In the genomic region with DNA sequence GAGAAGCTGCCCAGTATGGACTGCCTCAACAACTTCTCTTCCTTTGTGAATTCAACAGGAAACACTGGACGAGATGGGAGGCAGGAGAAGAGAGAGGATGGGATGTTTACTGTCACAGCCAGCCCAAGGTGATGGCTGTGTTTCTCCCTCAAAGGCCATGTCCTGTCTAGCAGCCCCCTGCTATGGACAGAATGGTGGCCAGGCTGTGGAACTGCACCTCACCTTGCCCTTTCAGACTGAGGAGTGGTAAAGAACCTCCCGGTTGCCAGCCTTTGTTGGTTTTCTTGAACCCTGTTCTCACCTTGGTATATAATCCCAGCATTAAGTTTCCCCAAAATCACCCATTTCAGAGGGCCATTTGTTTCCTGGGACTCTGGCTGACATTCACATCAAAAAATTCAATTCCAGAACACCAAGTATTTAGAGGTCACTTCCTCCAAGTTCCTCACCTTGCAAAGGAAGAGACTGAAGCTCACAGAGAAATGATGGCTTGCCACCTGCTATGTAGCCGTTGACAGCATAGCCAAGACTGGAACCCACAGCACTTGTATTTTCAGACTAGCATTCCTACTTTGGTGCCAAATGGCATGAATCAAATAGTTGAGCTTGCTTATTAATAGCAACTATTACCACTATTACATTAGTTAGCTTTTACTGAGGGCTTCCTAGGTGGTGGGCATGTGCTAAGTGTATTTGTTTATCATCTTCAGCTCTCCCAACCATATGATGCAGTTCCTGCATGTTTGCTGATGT, we compare ENCODE assay signal across 17 cellular contexts.
"Had no signal": no experiment of that assay in that cellular context is flagged by ENCODE, and none has a peak within 500 bp of the region (broad histone marks: within the 10 kb centered on the region; RNA-seq: fewer than 3 reads in every experiment).

No MANE protein-coding gene starts in this region.

- H3K27ac ChIP-seq: ascending aorta, lower lobe of right lung, sigmoid colon had no signal

- ATAC-seq: activated CD4-positive, alpha-beta T cell treated with anti-CD3 and anti-CD28 coated beads for 36 hours; activated CD8-positive, alpha-beta T cell treated with anti-CD3 and anti-CD28 coated beads for 36 hours; activated naive CD8-positive, alpha-beta T cell treated with anti-CD3 and anti-CD28 coated beads, Interleukin-2, amount 50 U/mL, for 24 hours; effector memory CD8-positive, alpha-beta T cell; left cardiac atrium; lower lobe of right lung; mucosa of descending colon had no signal

- H3K36me3 ChIP-seq: ascending aorta, lower lobe of right lung, sigmoid colon had no signal

- H3K27me3 ChIP-seq: ascending aorta, sigmoid colon had no signal

- H3K4me1 ChIP-seq: ascending aorta, lower lobe of right lung had no signal

- H3K9me3 ChIP-seq: ascending aorta, lower lobe of right lung, mucosa of descending colon, sigmoid colon had no signal

- DNase-seq: activated CD4-positive, alpha-beta T cell treated with anti-CD3 and anti-CD28 coated beads for 36 hours; activated CD8-positive, alpha-beta T cell treated with anti-CD3 and anti-CD28 coated beads for 36 hours; activated naive CD4-positive, alpha-beta T cell treated with Interleukin-2 at 50 U/mL for 16 hours; activated naive CD8-positive, alpha-beta T cell treated with anti-CD3 and anti-CD28 coated beads, Interleukin-2, amount 50 U/mL, for 24 hours; caudate nucleus; effector memory CD8-positive, alpha-beta T cell; erythroblast; immature natural killer cell; left cardiac atrium; lower lobe of right lung; mucosa of descending colon; occipital lobe; sigmoid colon; stimulated activated CD4-positive, alpha-beta T cell treated with anti-CD3 and anti-CD28 coated beads, Interleukin-2, amount 100 ng/mL, for 48 hours; stimulated activated naive CD4-positive, alpha-beta T cell treated with Interleukin-2 at 50 U/mL for 16 hours; T-helper 9 cell had no signal

- H3K4me3 ChIP-seq: ascending aorta, lower lobe of right lung, mucosa of descending colon, sigmoid colon had no signal
